Comparison of ENCODE assay signal across 40 cellular contexts in the genomic region with DNA sequence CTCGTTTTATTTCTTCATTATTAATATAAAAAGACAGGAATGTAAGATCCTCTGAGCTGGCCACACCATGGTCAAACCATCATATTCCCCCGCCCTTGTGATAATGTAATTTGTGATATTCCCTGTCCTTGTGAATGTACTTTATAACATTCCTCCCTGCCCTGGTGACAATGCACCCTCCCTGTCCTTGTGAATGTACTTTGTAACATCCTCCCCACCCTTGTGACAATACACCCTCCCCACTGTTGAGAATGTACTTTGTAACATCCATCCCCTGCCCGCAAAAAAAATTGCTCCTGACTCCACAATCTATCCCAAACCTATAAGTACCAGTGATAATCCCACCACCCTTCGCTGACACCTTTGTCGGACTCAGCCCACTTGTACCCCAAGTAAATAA.
"Had no signal": no experiment of that assay in that cellular context is flagged by ENCODE, and none has a peak within 500 bp of the region (broad histone marks: within the 10 kb centered on the region; RNA-seq: fewer than 3 reads in every experiment).

No MANE protein-coding gene starts in this region.

- H3K9me3 Mint-ChIP-seq: activated naive CD4-positive, alpha-beta T cell treated with anti-CD3 and anti-CD28 coated beads, Interleukin-2, amount 10 ng/mL, durations not matched to agents 7 days and 5 days; activated naive CD4-positive, alpha-beta T cell treated with anti-CD3 and anti-CD28 coated beads, Interleukin-2, amount 50 U/mL, for 24 hours; activated naive CD4-positive, alpha-beta T cell treated with anti-CD3 and anti-CD28 coated beads, Interleukin-2, amount 50 U/mL, for 72 hours; activated naive CD8-positive, alpha-beta T cell treated with anti-CD3 and anti-CD28 coated beads for 36 hours; activated naive CD8-positive, alpha-beta T cell treated with anti-CD3 and anti-CD28 coated beads, Interleukin-2, amount 10 ng/mL, durations not matched to agents 7 days and 5 days; activated naive CD8-positive, alpha-beta T cell treated with anti-CD3 and anti-CD28 coated beads, Interleukin-2, amount 50 U/mL, for 24 hours; activated T-cell treated with anti-CD3 and anti-CD28 coated beads, Interleukin-2, amount 50 U/mL, for 24 hours; activated T-cell treated with anti-CD3 and anti-CD28 coated beads, Interleukin-2, amount 50 U/mL, for 4 hours; activated T-cell treated with anti-CD3 and anti-CD28 coated beads, Interleukin-2, amount 50 U/mL, for 72 hours; activated T-helper 1 cell treated with anti-CD3 and anti-CD28 coated beads, Interleukin-12 subunit alpha, Interleukin-12 subunit beta, Interleukin-2, Interleukin-4 antibody, amounts not matched to agents 30 ng/mL and 10 ng/mL and 1 ng/mL, durations not matched to agents 14 hours and 24 hours and 36 hours; activated T-helper 17 cell treated with anti-CD3 and anti-CD28 coated beads, Interleukin-2, amount 50 U/mL, for 72 hours; activated T-helper 2 cell treated with anti-CD3 and anti-CD28 coated beads, Interferon-gamma antibody, Interleukin-2, Interleukin-4, amounts not matched to agents 10 μg/mL and 5 μg/mL and 100 μg/mL, durations not matched to agents 14 hours and 24 hours and 36 hours; brain; central memory CD8-positive, alpha-beta T cell had no signal

- H3K27me3 Mint-ChIP-seq: activated naive CD4-positive, alpha-beta T cell treated with anti-CD3 and anti-CD28 coated beads, Interleukin-2, amount 10 ng/mL, durations not matched to agents 7 days and 5 days; activated naive CD4-positive, alpha-beta T cell treated with anti-CD3 and anti-CD28 coated beads, Interleukin-2, amount 50 U/mL, for 24 hours; activated naive CD8-positive, alpha-beta T cell; activated naive CD8-positive, alpha-beta T cell treated with anti-CD3 and anti-CD28 coated beads for 36 hours; activated naive CD8-positive, alpha-beta T cell treated with anti-CD3 and anti-CD28 coated beads, Interleukin-2, amount 10 ng/mL, durations not matched to agents 7 days and 5 days; activated naive CD8-positive, alpha-beta T cell treated with anti-CD3 and anti-CD28 coated beads, Interleukin-2, amount 50 U/mL, for 24 hours; activated T-cell treated with anti-CD3 and anti-CD28 coated beads, Interleukin-2, amount 50 U/mL, for 24 hours; activated T-helper 17 cell treated with anti-CD3 and anti-CD28 coated beads, Interleukin-2, amount 50 U/mL, for 72 hours; central memory CD8-positive, alpha-beta T cell had no signal

- ATAC-seq: activated naive CD4-positive, alpha-beta T cell treated with anti-CD3 and anti-CD28 coated beads, Interleukin-2, amount 50 U/mL, for 72 hours; activated naive CD8-positive, alpha-beta T cell treated with anti-CD3 and anti-CD28 coated beads, Interleukin-2, amount 50 U/mL, for 24 hours; activated T-cell treated with anti-CD3 and anti-CD28 coated beads, Interleukin-2, amount 50 U/mL, for 4 hours; activated T-cell treated with anti-CD3 and anti-CD28 coated beads, Interleukin-2, amount 50 U/mL, for 72 hours; activated T-helper 17 cell treated with anti-CD3 and anti-CD28 coated beads, Interleukin-2, amount 50 U/mL, for 72 hours; body of pancreas had no signal

- DNase-seq: activated effector memory CD4-positive, alpha-beta T cell treated with anti-CD3 and anti-CD28 coated beads, Interleukin-2, amount 50 U/mL, for 16 hours; activated effector memory CD4-positive, alpha-beta T cell treated with Interleukin-2 at 50 U/mL for 16 hours; activated gamma-delta T cell; activated gamma-delta T cell treated with Interleukin-2 at 50 U/mL for 16 hours; activated naive CD4-positive, alpha-beta T cell; activated naive CD4-positive, alpha-beta T cell treated with anti-CD3 and anti-CD28 coated beads for 36 hours; activated naive CD4-positive, alpha-beta T cell treated with anti-CD3 and anti-CD28 coated beads, Interleukin-2, amount 10 ng/mL, durations not matched to agents 7 days and 5 days; activated naive CD4-positive, alpha-beta T cell treated with anti-CD3 and anti-CD28 coated beads, Interleukin-2, amount 50 U/mL, for 16 hours; activated naive CD4-positive, alpha-beta T cell treated with Interleukin-2 at 50 U/mL for 16 hours; activated naive CD8-positive, alpha-beta T cell treated with anti-CD3 and anti-CD28 coated beads for 36 hours; activated naive CD8-positive, alpha-beta T cell treated with anti-CD3 and anti-CD28 coated beads, Interleukin-2, amount 10 ng/mL, durations not matched to agents 7 days and 5 days; activated naive CD8-positive, alpha-beta T cell treated with anti-CD3 and anti-CD28 coated beads, Interleukin-2, amount 50 U/mL, for 24 hours; activated T-cell treated with anti-CD3 and anti-CD28 coated beads, Interleukin-2, amount 50 U/mL, for 24 hours; activated T-cell treated with anti-CD3 and anti-CD28 coated beads, Interleukin-2, amount 50 U/mL, for 4 hours; activated T-cell treated with anti-CD3 and anti-CD28 coated beads, Interleukin-2, amount 50 U/mL, for 48 hours; activated T-cell treated with anti-CD3 and anti-CD28 coated beads, Interleukin-2, amount 50 U/mL, for 72 hours; adrenal gland; amniotic stem cell; amygdala; anterior cingulate cortex; aorta; body of pancreas; brain microvascular endothelial cell; caudate nucleus; central memory CD4-positive, alpha-beta T cell; cerebellar nuclear complex had no signal

- H3K27ac Mint-ChIP-seq: activated naive CD4-positive, alpha-beta T cell treated with anti-CD3 and anti-CD28 coated beads for 36 hours; activated naive CD4-positive, alpha-beta T cell treated with anti-CD3 and anti-CD28 coated beads, Interleukin-2, amount 10 ng/mL, durations not matched to agents 7 days and 5 days; activated naive CD4-positive, alpha-beta T cell treated with anti-CD3 and anti-CD28 coated beads, Interleukin-2, amount 50 U/mL, for 24 hours; activated naive CD4-positive, alpha-beta T cell treated with anti-CD3 and anti-CD28 coated beads, Interleukin-2, amount 50 U/mL, for 72 hours; activated naive CD8-positive, alpha-beta T cell; activated naive CD8-positive, alpha-beta T cell treated with anti-CD3 and anti-CD28 coated beads for 36 hours; activated naive CD8-positive, alpha-beta T cell treated with anti-CD3 and anti-CD28 coated beads, Interleukin-2, amount 10 ng/mL, durations not matched to agents 7 days and 5 days; activated naive CD8-positive, alpha-beta T cell treated with anti-CD3 and anti-CD28 coated beads, Interleukin-2, amount 50 U/mL, for 24 hours; activated T-cell treated with anti-CD3 and anti-CD28 coated beads, Interleukin-2, amount 50 U/mL, for 24 hours; activated T-cell treated with anti-CD3 and anti-CD28 coated beads, Interleukin-2, amount 50 U/mL, for 72 hours; activated T-helper 1 cell treated with anti-CD3 and anti-CD28 coated beads, Interleukin-12 subunit alpha, Interleukin-12 subunit beta, Interleukin-2, Interleukin-4 antibody, amounts not matched to agents 30 ng/mL and 10 ng/mL and 1 ng/mL, durations not matched to agents 14 hours and 24 hours and 36 hours; activated T-helper 17 cell treated with anti-CD3 and anti-CD28 coated beads, Interleukin-2, amount 50 U/mL, for 72 hours; activated T-helper 2 cell treated with anti-CD3 and anti-CD28 coated beads, Interferon-gamma antibody, Interleukin-2, Interleukin-4, amounts not matched to agents 10 μg/mL and 5 μg/mL and 100 μg/mL, durations not matched to agents 14 hours and 24 hours and 36 hours; brain had no signal

- H3K36me3 Mint-ChIP-seq: activated naive CD4-positive, alpha-beta T cell treated with anti-CD3 and anti-CD28 coated beads, Interleukin-2, amount 10 ng/mL, durations not matched to agents 7 days and 5 days; activated naive CD4-positive, alpha-beta T cell treated with anti-CD3 and anti-CD28 coated beads, Interleukin-2, amount 50 U/mL, for 24 hours; activated naive CD4-positive, alpha-beta T cell treated with anti-CD3 and anti-CD28 coated beads, Interleukin-2, amount 50 U/mL, for 72 hours; activated naive CD8-positive, alpha-beta T cell; activated naive CD8-positive, alpha-beta T cell treated with anti-CD3 and anti-CD28 coated beads for 36 hours; activated naive CD8-positive, alpha-beta T cell treated with anti-CD3 and anti-CD28 coated beads, Interleukin-2, amount 10 ng/mL, durations not matched to agents 7 days and 5 days; brain had no signal

- FAIRE-seq: astrocyte, bronchial epithelial cell, colon had no signal

- H3K4me3 ChIP-seq: adrenal gland, ascending aorta, body of pancreas, breast epithelium, cardiac muscle cell had no signal

- H3K4me3 Mint-ChIP-seq: activated naive CD4-positive, alpha-beta T cell treated with anti-CD3 and anti-CD28 coated beads for 36 hours; activated naive CD4-positive, alpha-beta T cell treated with anti-CD3 and anti-CD28 coated beads, Interleukin-2, amount 10 ng/mL, durations not matched to agents 7 days and 5 days; activated naive CD4-positive, alpha-beta T cell treated with anti-CD3 and anti-CD28 coated beads, Interleukin-2, amount 50 U/mL, for 24 hours; activated naive CD8-positive, alpha-beta T cell; activated naive CD8-positive, alpha-beta T cell treated with anti-CD3 and anti-CD28 coated beads for 36 hours; activated naive CD8-positive, alpha-beta T cell treated with anti-CD3 and anti-CD28 coated beads, Interleukin-2, amount 10 ng/mL, durations not matched to agents 7 days and 5 days; activated naive CD8-positive, alpha-beta T cell treated with anti-CD3 and anti-CD28 coated beads, Interleukin-2, amount 50 U/mL, for 24 hours; activated T-cell treated with anti-CD3 and anti-CD28 coated beads, Interleukin-2, amount 50 U/mL, for 24 hours; activated T-cell treated with anti-CD3 and anti-CD28 coated beads, Interleukin-2, amount 50 U/mL, for 4 hours; activated T-cell treated with anti-CD3 and anti-CD28 coated beads, Interleukin-2, amount 50 U/mL, for 72 hours; activated T-helper 1 cell treated with anti-CD3 and anti-CD28 coated beads, Interleukin-12 subunit alpha, Interleukin-12 subunit beta, Interleukin-2, Interleukin-4 antibody, amounts not matched to agents 30 ng/mL and 10 ng/mL and 1 ng/mL, durations not matched to agents 14 hours and 24 hours and 36 hours; activated T-helper 17 cell treated with anti-CD3 and anti-CD28 coated beads, Interleukin-2, amount 50 U/mL, for 72 hours; brain; central memory CD8-positive, alpha-beta T cell had no signal

- H3K9me3 ChIP-seq: adrenal gland, ascending aorta, body of pancreas, breast epithelium had no signal

- H3K27ac ChIP-seq: adrenal gland, ascending aorta, body of pancreas, brain microvascular endothelial cell, breast epithelium, cardiac muscle cell had no signal

- H3K36me3 ChIP-seq: adrenal gland, ascending aorta, brain microvascular endothelial cell, breast epithelium, cardiac muscle cell had no signal

- H3K4me1 ChIP-seq: adrenal gland, ascending aorta, body of pancreas, breast epithelium had no signal

- H3K4me1 Mint-ChIP-seq: activated naive CD4-positive, alpha-beta T cell treated with anti-CD3 and anti-CD28 coated beads, Interleukin-2, amount 10 ng/mL, durations not matched to agents 7 days and 5 days; activated naive CD4-positive, alpha-beta T cell treated with anti-CD3 and anti-CD28 coated beads, Interleukin-2, amount 50 U/mL, for 24 hours; activated naive CD8-positive, alpha-beta T cell treated with anti-CD3 and anti-CD28 coated beads for 36 hours; activated naive CD8-positive, alpha-beta T cell treated with anti-CD3 and anti-CD28 coated beads, Interleukin-2, amount 10 ng/mL, durations not matched to agents 7 days and 5 days; activated naive CD8-positive, alpha-beta T cell treated with anti-CD3 and anti-CD28 coated beads, Interleukin-2, amount 50 U/mL, for 24 hours; activated T-helper 17 cell treated with anti-CD3 and anti-CD28 coated beads, Interleukin-2, amount 50 U/mL, for 72 hours; brain; central memory CD8-positive, alpha-beta T cell had no signal

- H3K27me3 ChIP-seq: adrenal gland, ascending aorta, body of pancreas, brain microvascular endothelial cell, breast epithelium, cardiac muscle cell had no signal
